In genomic region chr1:3119748-3120524, GRCh38 we compare ENCODE assay signal across 1 cellular context.
TF ChIP-seq lines count a peak whose summit lies in the region.

No MANE protein-coding gene starts in this region.

TF ChIP-seq in H1, 55 proteins besides CTCF, POLR2A, EP300 and RAD21:
- no peak for TF ChIP-seq POU5F1 (IDR thresholded peaks at IDR 0.05; ENCODE audit: low read depth, low read length)
- no peak for TF ChIP-seq HDAC2 (IDR thresholded peaks at IDR 0.05; ENCODE audit: borderline replicate concordance in 1 of 2, low read depth in 2 of 2, low read length in 2 of 2)
- TF ChIP-seq USF2 (IDR thresholded peaks at IDR 0.05; ENCODE audit: low read length), result no peak
- no peak for TF ChIP-seq TCF12 (IDR thresholded peaks at IDR 0.05; ENCODE audit: low read depth, low read length)
- TF ChIP-seq E2F6 (IDR thresholded peaks at IDR 0.05), result no peak
- TF ChIP-seq EGR1 (IDR thresholded peaks at IDR 0.05; ENCODE audit: borderline replicate concordance, low read depth, low read length), result no peak
- TF ChIP-seq ATF2 (IDR thresholded peaks at IDR 0.05; ENCODE audit: low read length), result no peak
- TF ChIP-seq HDAC6 (IDR thresholded peaks at IDR 0.05; ENCODE audit: low read depth, low read length), result no peak
- TF ChIP-seq SAP30 (IDR thresholded peaks at IDR 0.05; ENCODE audit: insufficient read depth, insufficient replicate concordance, low read length), result no peak
- TF ChIP-seq KDM5A (IDR thresholded peaks at IDR 0.05; ENCODE audit: low read length), result no peak
- no peak for TF ChIP-seq EZH2 (IDR thresholded peaks at IDR 0.05; ENCODE audit: low read depth, low read length, severe bottlenecking)
- TF ChIP-seq SIX5 (IDR thresholded peaks at IDR 0.05; ENCODE audit: low read depth, low read length), result no peak
- no peak for TF ChIP-seq MAX (IDR thresholded peaks at IDR 0.05)
- TF ChIP-seq NANOG (IDR thresholded peaks at IDR 0.05; ENCODE audit: insufficient read depth, low read depth, low read length, poor library complexity, severe bottlenecking), result no peak
- no peak for TF ChIP-seq GTF2F1 (IDR thresholded peaks at IDR 0.05; ENCODE audit: borderline replicate concordance, low read depth, low read length)
- no peak for TF ChIP-seq SP1 (IDR thresholded peaks at IDR 0.05; ENCODE audit: low read depth, low read length)
